Comparison of ENCODE assay signal across 26 cellular contexts in genomic region chr7:4833176-4833575, GRCh38. TPM values are rescaled to one million over a fixed set of nuclear protein-coding genes. Genes with fewer than 3 reads are reported as not detected.
"Had no signal": no experiment of that assay in that cellular context is flagged by ENCODE, and none has a peak within 500 bp of the region (broad histone marks: within the 10 kb centered on the region; RNA-seq: fewer than 3 reads in every experiment).

No MANE protein-coding gene starts in this region.

- H3K36me3 ChIP-seq: SJCRH30 had no signal

- H3K9me3 ChIP-seq: SJCRH30 had no signal

- H3K9ac ChIP-seq: KMS-11 had no signal

- H3K4me2 ChIP-seq: KMS-11 had no signal

- H3K27ac ChIP-seq: HL-60, KMS-11, RWPE1, SJCRH30 had no signal

- DNase-seq: Kasumi-1, MM.1S, NCI-H1092 treated with DMSO at 0.1 percent for 48 hours, NCI-H1436, NCI-H187, NCI-H2029, NCI-H2081 treated with DMSO at 0.1 percent for 48 hours, NCI-H2171, NCI-H226, NCI-H446, NCI-H510A, NCI-H524 treated with DMSO at 0.1 percent for 48 hours, NCI-H69, NCI-H774, PC-3, SHP77 treated with DMSO at 0.1 percent for 48 hours, SJCRH30 had no signal

- H3K4me3 ChIP-seq: K562, SJCRH30 had no signal

- ATAC-seq: K562, Panc1, PC-3, SK-N-SH treated with all-trans-retinoic acid at 6 μM for 48 hours had no signal

- H3K4me1 ChIP-seq: SJCRH30 had no signal

RNA-seq across cellular contexts. Expression of gene PAPOLB, which starts 28.7 kb away (rescaled TPM):
- total RNA-seq: M059J, OCI-LY7, SJCRH30 had no signal
- polyA plus RNA-seq: IgD-negative memory B cell had no signal

RNA-seq across cellular contexts. Expression of gene RADIL, which starts 50.3 kb away (rescaled TPM):
- total RNA-seq: M059J had no signal
- polyA plus RNA-seq: IgD-negative memory B cell had no signal
